8 cellular contexts compared by ENCODE assay signal in the genomic region with DNA sequence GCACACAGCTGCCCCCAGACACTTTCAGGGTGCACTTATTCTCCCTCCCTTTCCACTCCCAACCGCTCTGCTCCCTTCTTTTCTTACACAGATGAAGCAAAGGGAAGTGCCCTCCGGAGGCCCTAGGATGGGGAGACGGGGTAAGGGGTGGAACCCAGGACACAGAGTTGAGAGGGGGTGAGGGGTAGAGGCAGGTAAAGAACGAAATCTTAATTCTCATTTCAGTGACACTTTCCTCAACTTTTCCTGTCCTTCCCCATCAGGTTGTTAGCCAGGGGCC. TPM values are rescaled to one million over a fixed set of nuclear protein-coding genes. Genes with fewer than 3 reads are reported as not detected.
DNase-seq lines count a peak whose midpoint lies in the region; TF ChIP-seq lines count a peak whose summit lies in the region.

No MANE protein-coding gene starts in this region.

- H3K36me3 ChIP-seq in OCI-LY3 (replicated peaks; ENCODE audit: low read depth, low read length) = peaks cover 36% of the 10 kb centered on the region
- H3K36me3 ChIP-seq in esophagus squamous epithelium = peaks cover 0 to 17% (median 0%) of the 10 kb centered on the region in 3 donors
- no peaks in the 10 kb centered on the region for H3K36me3 ChIP-seq in neural progenitor cell

- H3K36me3 Mint-ChIP-seq in neural progenitor cell = peaks cover 26% of the 10 kb centered on the region

- H3K4me3 ChIP-seq in AG09309 (ENCODE audit: control insufficient read depth, low read depth, low read length) = peak overlapping the region; percentile 9
- peak overlapping the region; percentile 69 for H3K4me3 ChIP-seq in OCI-LY3 (ENCODE audit: low read length)
- peak overlapping the region in 3 of 4 donors; percentile 42 to 48 (median 45) for H3K4me3 ChIP-seq in esophagus squamous epithelium
- H3K4me3 ChIP-seq in neural progenitor cell = peak overlapping the region; percentile 34

- H3K4me2 ChIP-seq in OCI-LY3 (ENCODE audit: low read length) = peak overlapping the region; percentile 98
- peak overlapping the region; percentile 83 for H3K4me2 ChIP-seq in neural progenitor cell

- H3F3A ChIP-seq in neural progenitor cell (ENCODE audit: low read depth) = peaks cover 41% of the 10 kb centered on the region

- H3K27ac Mint-ChIP-seq in neural progenitor cell = peak overlapping the region; percentile 99

- peaks cover 10% of the 10 kb centered on the region for H3K27me3 Mint-ChIP-seq in neural progenitor cell (ENCODE audit: insufficient read depth, low read depth)

- peaks cover 94% of the 10 kb centered on the region for H3K4me1 ChIP-seq in OCI-LY3 (ENCODE audit: low read length)
- H3K4me1 ChIP-seq in esophagus squamous epithelium = peaks cover 6 to 78% (median 13%) of the 10 kb centered on the region in 3 donors
- H3K4me1 ChIP-seq in neural progenitor cell = peaks cover 25% of the 10 kb centered on the region

- peaks cover 46% of the 10 kb centered on the region for H3K4me1 Mint-ChIP-seq in neural progenitor cell

- 41 to 54% methylated on average over 3 to 4 of the region's 4 CpGs for WGBS in esophagus squamous epithelium, 2 donors

- no peaks in the 10 kb centered on the region for H3K9me3 Mint-ChIP-seq in neural progenitor cell

- TF ChIP-seq CTCF in AG09309 (IDR thresholded peaks at IDR 0.05; ENCODE audit: control insufficient read depth, insufficient read depth, low read depth, low read length, missing control alignments) = no peak
- TF ChIP-seq CTCF in OCI-LY3 (IDR thresholded peaks at IDR 0.05; ENCODE audit: low read depth, low read length) = no peak
- TF ChIP-seq CTCF in esophagus squamous epithelium (IDR thresholded peaks at IDR 0.05) = no peak
- TF ChIP-seq CTCF in neural progenitor cell (IDR thresholded peaks at IDR 0.05) = no peak

- H4K20me1 ChIP-seq in OCI-LY3 (ENCODE audit: insufficient read depth, low read length) (no peaks in the 10 kb centered on the region), neural progenitor cell (ENCODE audit: low read depth) (no peaks in the 10 kb centered on the region)

- H3K9me3 ChIP-seq in OCI-LY3 (ENCODE audit: insufficient read depth, low read length) = no peaks in the 10 kb centered on the region
- H3K9me3 ChIP-seq in esophagus squamous epithelium = no peaks in the 10 kb centered on the region
- H3K9me3 ChIP-seq in neural progenitor cell (ENCODE audit: low read depth) = no peaks in the 10 kb centered on the region

- H3K9ac ChIP-seq in OCI-LY3 (ENCODE audit: low read length) (peak overlapping the region; percentile 96), neural progenitor cell (no peak overlapping the region)

- H3K79me2 ChIP-seq in OCI-LY3 (ENCODE audit: low read length) (peaks cover 31% of the 10 kb centered on the region), neural progenitor cell (ENCODE audit: low read depth) (no peaks in the 10 kb centered on the region)

- intact Hi-C loops in esophagus squamous epithelium (cut with DNase I) = no loop called here

- H3K27me3 ChIP-seq in OCI-LY3 (ENCODE audit: low read depth, low read length) (no peaks in the 10 kb centered on the region), esophagus squamous epithelium (no peaks in the 10 kb centered on the region), neural progenitor cell (no peaks in the 10 kb centered on the region)

- H2AFZ ChIP-seq in OCI-LY3 (ENCODE audit: low read depth, low read length) = no peak overlapping the region
- H2AFZ ChIP-seq in neural progenitor cell (replicated peaks) = no peak overlapping the region

- DNase-seq in AG09309 (ENCODE audit: low read depth) (no peak), esophagus squamous epithelium (lab: John Stamatoyannopoulos, UW) (no peak), neural progenitor cell (ENCODE audit: low spot score) (no peak), HuH-7 (ENCODE audit: low spot score) (no peak), hepatic stellate cell (ENCODE audit: low spot score) (no peak), NCI-H2196 (lab: John Stamatoyannopoulos, UW; ENCODE audit: unreplicated experiment) (no peak), NCI-H1694 treated with DMSO at 0.1 percent for 48 hours (lab: John Stamatoyannopoulos, UW) (no peak)

- TF ChIP-seq POLR2A in esophagus squamous epithelium (IDR thresholded peaks at IDR 0.05) = no peak

- peak overlapping the region; percentile 75 for H3K4me3 Mint-ChIP-seq in neural progenitor cell

- H3K27ac ChIP-seq in OCI-LY3 (ENCODE audit: low read length) (peak overlapping the region; percentile 94), esophagus squamous epithelium (peak overlapping the region; percentile 76 to 94 (median 90)), neural progenitor cell (peak overlapping the region; percentile 92)

RNA-seq across cellular contexts. Expression of a gene that starts 12.8 kb away (rescaled TPM):
- total RNA-seq in esophagus squamous epithelium (10 to 100 TPM in 2 of 4 donors, 1 to 10 TPM in 2; 6.0 to 46.9 (median 13.3) TPM), neural progenitor cell (ENCODE audit: low replicate concordance) (39.3 and 43.3 TPM in 2 replicates)

Comparison
In these comparisons a context has a peak if more than half of its experiments do, and no peak if none do; other contexts are left out.
1. H3K4me3 ChIP-seq: peak in every context shown above with its lines; median percentile 69 in OCI-LY3; 45 in esophagus squamous epithelium; 34 in neural progenitor cell; 9 in AG09309.